Comparison of ENCODE assay signal across 11 cellular contexts in genomic region chr2:25557179-25558036, GRCh38.
DNase-seq lines count a peak whose midpoint lies in the region; ATAC-seq and TF ChIP-seq lines count a peak whose summit lies in the region.
"Had no signal": no experiment of that assay in that cellular context is flagged by ENCODE, and none has a peak within 500 bp of the region (broad histone marks: within the 10 kb centered on the region; RNA-seq: fewer than 3 reads in every experiment).

No MANE protein-coding gene starts in this region.

- peaks cover 12% of the 10 kb centered on the region for H3K9me3 Mint-ChIP-seq in activated T-helper 2 cell treated with anti-CD3 and anti-CD28 coated beads, Interferon-gamma antibody, Interleukin-2, Interleukin-4, amounts not matched to agents 10 μg/mL and 5 μg/mL and 100 μg/mL, durations not matched to agents 14 hours and 24 hours and 36 hours
- no peaks in the 10 kb centered on the region for H3K9me3 Mint-ChIP-seq in type B pancreatic cell

- intact Hi-C loops in activated T-helper 2 cell treated with anti-CD3 and anti-CD28 coated beads, Interferon-gamma antibody, Interleukin-2, Interleukin-4, amounts not matched to agents 10 μg/mL and 5 μg/mL and 100 μg/mL, durations not matched to agents 14 hours and 24 hours and 36 hours (cut with micrococcal nuclease), result loop anchor here (1.0 to 2.0 kb wide), 8 partner anchors 15 to 243 kb away; no protein-coding TSS in a partner anchor

- ATAC-seq in HG03196 (IDR thresholded peaks at IDR 0.05; ENCODE audit: unreplicated experiment), result peak; percentile 33

- peak overlapping the region; percentile 34 for H3K4me3 Mint-ChIP-seq in activated T-helper 2 cell treated with anti-CD3 and anti-CD28 coated beads, Interferon-gamma antibody, Interleukin-2, Interleukin-4, amounts not matched to agents 10 μg/mL and 5 μg/mL and 100 μg/mL, durations not matched to agents 14 hours and 24 hours and 36 hours (ENCODE audit: low read depth)
- no peak overlapping the region for H3K4me3 Mint-ChIP-seq in type B pancreatic cell

- H3K36me3 Mint-ChIP-seq in activated T-helper 2 cell treated with anti-CD3 and anti-CD28 coated beads, Interferon-gamma antibody, Interleukin-2, Interleukin-4, amounts not matched to agents 10 μg/mL and 5 μg/mL and 100 μg/mL, durations not matched to agents 14 hours and 24 hours and 36 hours (ENCODE audit: low read depth), result peaks cover 29% of the 10 kb centered on the region
- peaks cover 4% of the 10 kb centered on the region for H3K36me3 Mint-ChIP-seq in type B pancreatic cell

- no peak overlapping the region for H3K27ac ChIP-seq in coronary artery
- H3K27ac ChIP-seq: KMS-11, parathyroid adenoma had no signal

- peak overlapping the region; percentile 94 for H3K27ac Mint-ChIP-seq in activated T-helper 2 cell treated with anti-CD3 and anti-CD28 coated beads, Interferon-gamma antibody, Interleukin-2, Interleukin-4, amounts not matched to agents 10 μg/mL and 5 μg/mL and 100 μg/mL, durations not matched to agents 14 hours and 24 hours and 36 hours
- no peak overlapping the region for H3K27ac Mint-ChIP-seq in type B pancreatic cell

- no peak for TF ChIP-seq CTCF in GM13977 (IDR thresholded peaks at IDR 0.05; ENCODE audit: extremely low read depth, insufficient read depth, missing control alignments)
- TF ChIP-seq CTCF in coronary artery (IDR thresholded peaks at IDR 0.05), result no peak
- TF ChIP-seq CTCF in type B pancreatic cell (conservative IDR thresholded peaks at IDR 0.05), result no peak

- H3K27me3 Mint-ChIP-seq in activated T-helper 2 cell treated with anti-CD3 and anti-CD28 coated beads, Interferon-gamma antibody, Interleukin-2, Interleukin-4, amounts not matched to agents 10 μg/mL and 5 μg/mL and 100 μg/mL, durations not matched to agents 14 hours and 24 hours and 36 hours (ENCODE audit: low read depth), result no peaks in the 10 kb centered on the region
- H3K27me3 Mint-ChIP-seq in type B pancreatic cell, result no peaks in the 10 kb centered on the region

- peaks cover 60% of the 10 kb centered on the region for H3K4me1 Mint-ChIP-seq in activated T-helper 2 cell treated with anti-CD3 and anti-CD28 coated beads, Interferon-gamma antibody, Interleukin-2, Interleukin-4, amounts not matched to agents 10 μg/mL and 5 μg/mL and 100 μg/mL, durations not matched to agents 14 hours and 24 hours and 36 hours (ENCODE audit: low read depth)
- H3K4me1 Mint-ChIP-seq in type B pancreatic cell (ENCODE audit: unreplicated experiment), result peaks cover 13% of the 10 kb centered on the region

- in situ Hi-C loops in GM13977 (cut with MboI; ENCODE audit: low pct_unique_long_range_greater_than_20kb, low sequenced_read_pairs, unreplicated experiment), result no loop called here

- DNase-seq in AML-193 (lab: John Stamatoyannopoulos, UW) (peak; percentile 13 to 27), GM13977 (ENCODE audit: low spot score) (peak; percentile 50), coronary artery (ENCODE audit: low spot score) (no peak), foreskin melanocyte (no peak), EL (no peak), type B pancreatic cell (ENCODE audit: extremely low spot score, unreplicated experiment) (no peak)
- DNase-seq in activated T-helper 2 cell treated with anti-CD3 and anti-CD28 coated beads, Interferon-gamma antibody, Interleukin-2, Interleukin-4, amounts not matched to agents 10 μg/mL and 5 μg/mL and 100 μg/mL, durations not matched to agents 14 hours and 24 hours and 36 hours (ENCODE audit: low spot score), result no peak
- DNase-seq: DMS 273 treated with DMSO at 0.1 percent for 48 hours had no signal

- no peak overlapping the region for H3K4me3 ChIP-seq in coronary artery

Comparison
In these comparisons a context has a peak if more than half of its experiments do, and no peak if none do; other contexts are left out.
1. DNase-seq: peak in AML-193 (2 of 2) and GM13977 (single experiment); none in activated T-helper 2 cell treated with anti-CD3 and anti-CD28 coated beads, Interferon-gamma antibody, Interleukin-2, Interleukin-4, amounts not matched to agents 10 μg/mL and 5 μg/mL and 100 μg/mL, durations not matched to agents 14 hours and 24 hours and 36 hours (single experiment), coronary artery (single experiment), foreskin melanocyte (single experiment), EL (single experiment) and type B pancreatic cell (single experiment).